In the genomic region with DNA sequence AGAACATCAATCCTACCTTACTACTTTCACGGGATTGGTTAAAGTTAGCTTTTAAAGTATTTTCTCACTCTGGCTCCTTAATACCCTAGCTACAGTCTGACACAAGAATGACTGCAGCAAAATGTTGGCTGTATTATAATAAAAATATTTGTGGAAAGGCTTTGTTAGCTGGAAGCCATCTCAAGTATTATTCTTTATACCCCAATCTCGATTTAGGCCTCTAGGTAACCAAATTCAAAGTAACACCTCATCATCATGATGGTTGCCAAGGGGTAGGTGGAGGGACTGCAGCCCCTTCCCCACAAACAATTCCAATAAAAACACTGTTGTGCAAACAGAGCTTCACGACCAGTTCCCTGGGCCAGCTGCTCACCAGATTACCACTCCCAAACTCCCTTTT, we compare ENCODE assay signal across 8 cellular contexts. TPM values are rescaled to one million over a fixed set of nuclear protein-coding genes. Genes with fewer than 3 reads are reported as not detected.
DNase-seq lines count a peak whose midpoint lies in the region; ATAC-seq, FAIRE-seq and TF ChIP-seq lines count a peak whose summit lies in the region.

No MANE protein-coding gene starts in this region.

- H3K4me1 ChIP-seq in H1 (replicated peaks in 1 of 4; ENCODE audit: control insufficient read depth in 3 of 4, insufficient read depth in 4 of 4, low read length in 3 of 4) = peaks cover 0 to 5% (median 2%) of the 10 kb centered on the region in 4 experiments; a peak in 2 of 7 replicates
- H3K4me1 ChIP-seq in osteoblast (ENCODE audit: insufficient read depth, low read length) = peaks cover 10% of the 10 kb centered on the region

- H3K79me1 ChIP-seq in H1 (ENCODE audit: low read depth, low read length) = peaks cover 2% of the 10 kb centered on the region; the same call in 1 of the 2 replicates

- H4K5ac ChIP-seq in H1 (ENCODE audit: insufficient read length, low read depth, low read length) = peak overlapping the region; percentile 63

- no peak for DNase-seq in CD4-positive, alpha-beta T cell
- DNase-seq in NCI-H69 (lab: John Stamatoyannopoulos, UW) (peak; percentile 51), H1 (ENCODE audit: low read depth in 1 of 2, low spot score in 2 of 2) (no peak), osteoblast (ENCODE audit: insufficient read length, low spot score, missing footprints) (no peak), NCI-H82 treated with DMSO at 0.1 percent for 48 hours (lab: John Stamatoyannopoulos, UW; ENCODE audit: unreplicated experiment) (no peak), NCI-H1048 (lab: John Stamatoyannopoulos, UW) (no peak)

- H2AFZ ChIP-seq in H1 (ENCODE audit: low read length) (peak overlapping the region; percentile 68; the same call in 1 of the 2 replicates), osteoblast (ENCODE audit: low read length) (peak overlapping the region; percentile 93)

- H4K20me1 ChIP-seq in H1 (replicated peaks in 1 of 2; ENCODE audit: control insufficient read depth in 1 of 2, insufficient read depth in 2 of 2, low read length in 2 of 2) (peaks cover 5 to 6% of the 10 kb centered on the region in 2 experiments), osteoblast (ENCODE audit: insufficient read depth, low read length) (peaks cover 13% of the 10 kb centered on the region)

- TF ChIP-seq RAD21 in H1 (IDR thresholded peaks at IDR 0.05 in 1 of 2, conservative IDR thresholded peaks at IDR 0.05 in 1 of 2; ENCODE audit: low read depth in 2 of 2, low read length in 2 of 2) = no peak

- H3K9ac ChIP-seq in H1 (replicated peaks in 1 of 4; ENCODE audit: extremely low read depth in 1 of 4, low read depth in 3 of 4, low read length in 3 of 4) = peak overlapping the region; percentile 25 to 61 (median 48)

- peak overlapping the region; percentile 95 for H3K27ac Mint-ChIP-seq in CD4-positive, alpha-beta T cell

- no peaks in the 10 kb centered on the region for H3K27me3 Mint-ChIP-seq in CD4-positive, alpha-beta T cell

- H3K27ac ChIP-seq in CD4-positive, alpha-beta T cell (ENCODE audit: low read depth, low read length) = peak overlapping the region; percentile 74
- H3K27ac ChIP-seq in H1 (ENCODE audit: low read depth, low read length) = peak overlapping the region; percentile 67; the same call in 1 of the 2 replicates
- H3K27ac ChIP-seq in osteoblast (ENCODE audit: low read depth, low read length) = peak overlapping the region; percentile 72

- no peak for FAIRE-seq in H1 (lab: Jason Lieb, UNC)

- intact Hi-C loops in CD4-positive, alpha-beta T cell (cut with DNase I, micrococcal nuclease) = loop anchor here (1.0 to 10.0 kb wide), 11 partner anchors 15 to 1547 kb away; partner anchors contain the start of genes DHX36 (in 2 of the 2), SLC33A1 (in 2 of the 2), C3orf33 (in 1 of the 2) and PLCH1 (in 1 of the 2)

- H3K36me3 Mint-ChIP-seq in CD4-positive, alpha-beta T cell (ENCODE audit: low read depth) = peaks cover 10% of the 10 kb centered on the region

- H3K9me3 ChIP-seq in CD4-positive, alpha-beta T cell (ENCODE audit: control insufficient read depth, low read length) = no peaks in the 10 kb centered on the region
- no peaks in the 10 kb centered on the region for H3K9me3 ChIP-seq in H1 (ENCODE audit: insufficient read depth in 2 of 2, low read depth in 1 of 2, low read length in 1 of 2)
- H3K9me3 ChIP-seq in osteoblast (ENCODE audit: low read depth, low read length) = no peaks in the 10 kb centered on the region

- H4K91ac ChIP-seq in H1 (replicated peaks; ENCODE audit: insufficient read length, low read length) = no peak overlapping the region

- no peak for TF ChIP-seq EP300 in H1 (IDR thresholded peaks at IDR 0.05; ENCODE audit: borderline replicate concordance in 1 of 2, low read depth in 2 of 2, low read length in 2 of 2)

- no peak overlapping the region for H2BK120ac ChIP-seq in H1 (replicated peaks; ENCODE audit: low read depth, low read length)

- H3K4me3 ChIP-seq in H1 (ENCODE audit: extremely low read depth in 1 of 4, insufficient read depth in 2 of 4, low read depth in 3 of 4, low read length in 4 of 4) (peak overlapping the region; percentile 34 to 59 (median 48); a peak in 7 of 8 replicates), osteoblast (ENCODE audit: insufficient read depth, low read length) (peak overlapping the region; percentile 94)

- TF ChIP-seq CTCF in CD4-positive, alpha-beta T cell (IDR thresholded peaks at IDR 0.05) = no peak
- TF ChIP-seq CTCF in H1 (IDR thresholded peaks at IDR 0.05; ENCODE audit: control extremely low read depth in 1 of 3, insufficient read depth in 1 of 3, low read depth in 1 of 3, low read length in 3 of 3) (no peak), osteoblast (IDR thresholded peaks at IDR 0.05; ENCODE audit: extremely low read depth, low read depth, low read length) (no peak)

- no peaks in the 10 kb centered on the region for H3K9me3 Mint-ChIP-seq in CD4-positive, alpha-beta T cell

- peak overlapping the region; percentile 62; the same call in 1 of the 2 replicates for H4K8ac ChIP-seq in H1 (ENCODE audit: extremely low read depth, insufficient read depth, low read length)

- H3K14ac ChIP-seq in H1 (ENCODE audit: insufficient read length) = no peak overlapping the region

- no peak overlapping the region for H3K23ac ChIP-seq in H1 (ENCODE audit: insufficient read length)

- peaks cover 30% of the 10 kb centered on the region for H3K4me1 Mint-ChIP-seq in CD4-positive, alpha-beta T cell (ENCODE audit: low read depth)

- no peak overlapping the region for H2BK12ac ChIP-seq in H1 (ENCODE audit: low read depth, low read length)

- H2BK15ac ChIP-seq in H1 (ENCODE audit: low read length) = no peak overlapping the region

- CTCF ChIA-PET in CD4-positive, alpha-beta T cell (lab: Charles Lee) = interaction anchor here (0.5 to 4.6 kb wide), 5 partner anchors 9 to 64 kb away, joined by 3 to 54 read pairs (median 4); partner anchors contain the start of genes C3orf33 and SLC33A1
- CTCF ChIA-PET in H1 (lab: Charles Lee; ENCODE audit: partially characterized antibody) = interaction anchor here (0.7 to 2.5 kb wide), 12 partner anchors 12 to 513 kb away, joined by 3 to 16 read pairs (median 3); partner anchors contain the start of genes C3orf33 and SLC33A1

- H3K4ac ChIP-seq in H1 (replicated peaks; ENCODE audit: insufficient read length, low read depth, low read length) = no peak overlapping the region

- no peak overlapping the region for H2AK5ac ChIP-seq in H1 (ENCODE audit: low read depth, low read length)

- POLR2A ChIA-PET in CD4-positive, alpha-beta T cell (lab: Charles Lee) = interaction anchor here (0.6 to 4.9 kb wide), 9 partner anchors 9 to 1305 kb away, joined by 3 to 75 read pairs (median 8); partner anchors contain the start of genes C3orf33, CCNL1, SLC33A1 and SSR3
- POLR2A ChIA-PET in H1 (lab: Charles Lee; ENCODE audit: partially characterized antibody) = interaction anchor here (0.8 to 3.6 kb wide), 7 partner anchors 8 to 63 kb away, joined by 3 to 27 read pairs (median 4); partner anchors contain the start of genes C3orf33 and SLC33A1

- no peak overlapping the region for H3K56ac ChIP-seq in H1 (replicated peaks; ENCODE audit: insufficient read length, low read depth, low read length)

- H3K4me3 Mint-ChIP-seq in CD4-positive, alpha-beta T cell = peak overlapping the region; percentile 97

- H3K36me3 ChIP-seq in H1 (ENCODE audit: control insufficient read depth in 2 of 4, insufficient read depth in 4 of 4, low read length in 3 of 4) = no peaks in the 10 kb centered on the region
- H3K36me3 ChIP-seq in osteoblast (ENCODE audit: insufficient read depth, low read length) = no peaks in the 10 kb centered on the region

- no peak overlapping the region for H2BK20ac ChIP-seq in H1 (ENCODE audit: low read length)

- H3K18ac ChIP-seq in H1 (ENCODE audit: extremely low read depth, low read length) = peak overlapping the region; percentile 75; the same call in 1 of the 2 replicates

- H3K79me2 ChIP-seq in H1 (ENCODE audit: control insufficient read depth in 1 of 2, insufficient read depth in 2 of 2, low read length in 2 of 2) = peaks cover 13 to 36% of the 10 kb centered on the region in 2 experiments
- peaks cover 42% of the 10 kb centered on the region for H3K79me2 ChIP-seq in osteoblast (ENCODE audit: insufficient read depth, low read length)

- TF ChIP-seq POLR2A in H1 (IDR thresholded peaks at IDR 0.05; ENCODE audit: control extremely low read depth in 1 of 2, low read depth in 2 of 2, low read length in 2 of 2) = no peak

- H3K27me3 ChIP-seq in CD4-positive, alpha-beta T cell (ENCODE audit: control insufficient read depth, insufficient read depth, low read length) = no peaks in the 10 kb centered on the region
- H3K27me3 ChIP-seq in H1 (replicated peaks in 1 of 4; ENCODE audit: control insufficient read depth in 3 of 4, extremely low read depth in 1 of 4, insufficient read depth in 3 of 4, low read length in 3 of 4) = no peaks in the 10 kb centered on the region
- H3K27me3 ChIP-seq in osteoblast (ENCODE audit: insufficient read depth, low read length) = no peaks in the 10 kb centered on the region

- 55% methylated on average over 3 of the region's 3 CpGs; no CpG with 5 or more reads in 1 of the 2 experiments for WGBS in H1 (ENCODE audit: extremely low coverage in 1 of 2, insufficient coverage in 1 of 2, insufficient read length in 1 of 2, insufficient replicate concordance in 2 of 2, low coverage in 1 of 2, low lambda C conversion rate in 2 of 2, missing lambda C conversion rate in 1 of 2), 2 experiments

- peaks cover 6% of the 10 kb centered on the region for H3K23me2 ChIP-seq in H1 (ENCODE audit: low read depth, low read length)

- peak overlapping the region; percentile 65 to 72 for H3K4me2 ChIP-seq in H1 (ENCODE audit: insufficient read depth in 1 of 2, low read depth in 2 of 2, low read length in 2 of 2)
- peak overlapping the region; percentile 86 for H3K4me2 ChIP-seq in osteoblast (ENCODE audit: insufficient read depth, low read length)

- ATAC-seq in CD4-positive, alpha-beta T cell (ENCODE audit: poor library complexity) = no peak
- ATAC-seq in HG02840 (IDR thresholded peaks at IDR 0.05; ENCODE audit: low FRiP score, unreplicated experiment) (no peak), HG03139 (IDR thresholded peaks at IDR 0.05; ENCODE audit: unreplicated experiment) (no peak)

- H2BK5ac ChIP-seq in H1 (ENCODE audit: low read depth, low read length) = no peak overlapping the region

RNA-seq across cellular contexts. Expression of gene GMPS, which starts 0.8 kb away (rescaled TPM):
- total RNA-seq in CD4-positive, alpha-beta T cell = 10 to 100 TPM; 34.1 to 34.3 TPM
- total RNA-seq in H1 (2021; fragmentation: NEBNext Ultra II Directional; extraction: Animal tissue kit (Norgen Biotek cat#: 25700)) = 161 and 175 TPM in 2 replicates
- 31.4 and 57.7 TPM in 2 replicates for polyA plus RNA-seq in H1 (2011; rRNA removed)
- polyA plus RNA-seq in H1 (2011; cell fraction: cytosol; rRNA removed) = 70.8 TPM
- 20.3 TPM for polyA plus RNA-seq in H1 (2011; cell fraction: nucleus; rRNA removed)
- 97.9 to 219 TPM (median 113 TPM) in 4 replicates for polyA plus RNA-seq in H1 (2012, experiment 1 of 2)
- 21.7 TPM for polyA plus RNA-seq in H1 (2012, experiment 2 of 2)
- polyA plus RNA-seq in H1 (2013, experiment 1 of 2) = 106 TPM
- polyA plus RNA-seq in H1 (2013, experiment 2 of 2) = 104 TPM
- 67.4 and 102 TPM in 2 replicates for polyA minus RNA-seq in H1 (2011; rRNA and poly(A)+ RNA removed)
- 54.7 TPM for polyA minus RNA-seq in H1 (2011; cell fraction: cytosol; rRNA and poly(A)+ RNA removed)
- 35.3 TPM for polyA minus RNA-seq in H1 (2011; cell fraction: nucleus; rRNA and poly(A)+ RNA removed)
- 41.3 and 43.9 TPM in 2 replicates for total RNA-seq in osteoblast

RNA-seq across cellular contexts. Expression of gene SLC33A1, which starts 15.4 kb away (rescaled TPM):
- total RNA-seq in CD4-positive, alpha-beta T cell = 10 to 100 TPM; 14.6 to 16.4 TPM
- 21.4 and 24.2 TPM in 2 replicates for total RNA-seq in H1 (2021; fragmentation: NEBNext Ultra II Directional; extraction: Animal tissue kit (Norgen Biotek cat#: 25700))
- 15.6 and 19.6 TPM in 2 replicates for polyA plus RNA-seq in H1 (2011; rRNA removed)
- 13.8 TPM for polyA plus RNA-seq in H1 (2011; cell fraction: cytosol; rRNA removed)
- polyA plus RNA-seq in H1 (2011; cell fraction: nucleus; rRNA removed) = 16.2 TPM
- 10.1 to 15.3 TPM (median 13.1 TPM) in 4 replicates for polyA plus RNA-seq in H1 (2012, experiment 1 of 2)
- 2.8 TPM for polyA plus RNA-seq in H1 (2012, experiment 2 of 2)
- 24.5 TPM for polyA plus RNA-seq in H1 (2013, experiment 1 of 2)
- 26.6 TPM for polyA plus RNA-seq in H1 (2013, experiment 2 of 2)
- 18.0 and 26.8 TPM in 2 replicates for polyA minus RNA-seq in H1 (2011; rRNA and poly(A)+ RNA removed)
- polyA minus RNA-seq in H1 (2011; cell fraction: cytosol; rRNA and poly(A)+ RNA removed) = 22.3 TPM
- 28.4 TPM for polyA minus RNA-seq in H1 (2011; cell fraction: nucleus; rRNA and poly(A)+ RNA removed)
- 35.7 and 36.9 TPM in 2 replicates for total RNA-seq in osteoblast
